In the genomic region with DNA sequence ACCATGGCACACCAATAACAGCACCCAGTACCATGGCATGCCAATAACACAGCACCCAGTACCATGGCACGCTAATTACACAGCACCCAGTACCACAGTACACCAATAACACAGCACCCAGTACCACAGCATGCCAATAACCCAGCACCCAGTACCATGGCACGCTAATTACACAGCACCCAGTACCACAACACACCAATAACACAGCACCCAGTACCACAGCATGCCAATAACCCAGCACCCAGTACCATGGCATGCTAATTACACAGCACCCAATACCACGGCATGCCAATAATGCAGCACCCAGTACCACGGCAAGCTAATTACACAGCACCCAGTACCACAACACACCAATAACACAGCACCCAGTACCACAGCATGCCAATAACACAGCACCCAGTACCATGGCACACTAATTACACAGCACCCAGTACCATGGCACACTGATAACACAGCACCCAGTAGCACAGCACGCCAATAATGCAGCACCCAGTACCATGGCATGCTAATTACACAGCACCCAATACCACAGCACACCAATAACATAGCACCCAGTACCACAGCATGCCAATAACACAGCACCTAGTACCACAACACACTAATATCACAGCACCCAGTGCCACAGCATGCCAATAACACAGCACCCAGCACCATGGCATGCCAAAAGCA, we compare ENCODE assay signal across 8 cellular contexts. TPM values are rescaled to one million over a fixed set of nuclear protein-coding genes. Genes with fewer than 3 reads are reported as not detected.
"Had no signal": no experiment of that assay in that cellular context is flagged by ENCODE, and none has a peak within 500 bp of the region (broad histone marks: within the 10 kb centered on the region; RNA-seq: fewer than 3 reads in every experiment).

No MANE protein-coding gene starts in this region.

RNA-seq across cellular contexts. Expression of a gene that starts 51.3 kb away (rescaled TPM):
- total RNA-seq: activated CD4-positive, alpha-beta T cell treated with anti-CD3 and anti-CD28 coated beads, Interleukin-2, amount 10 ng/mL, durations not matched to agents 24 days and 14 days; activated CD8-positive, alpha-beta memory T cell treated with anti-CD3 and anti-CD28 coated beads for 36 hours; activated CD8-positive, alpha-beta T cell treated with anti-CD3 and anti-CD28 coated beads for 36 hours; activated naive CD8-positive, alpha-beta T cell treated with anti-CD3 and anti-CD28 coated beads for 36 hours; activated T-helper 17 cell treated with anti-CD3 and anti-CD28 coated beads, Interleukin-2, amount 50 U/mL, for 72 hours; SJSA1 had no signal

RNA-seq across cellular contexts. Expression of a gene that starts 53.9 kb away (rescaled TPM):
- total RNA-seq: activated CD4-positive, alpha-beta T cell treated with anti-CD3 and anti-CD28 coated beads, Interleukin-2, amount 10 ng/mL, durations not matched to agents 24 days and 14 days; activated CD8-positive, alpha-beta memory T cell treated with anti-CD3 and anti-CD28 coated beads for 36 hours; activated CD8-positive, alpha-beta T cell treated with anti-CD3 and anti-CD28 coated beads for 36 hours; activated naive CD8-positive, alpha-beta T cell treated with anti-CD3 and anti-CD28 coated beads for 36 hours; activated T-helper 17 cell treated with anti-CD3 and anti-CD28 coated beads, Interleukin-2, amount 50 U/mL, for 72 hours; LHCN-M2; RPMI7951; SJSA1 had no signal
